Comparison of ENCODE assay signal across 8 cellular contexts in genomic region chr3:140050977-140051957, GRCh38.
A peak's percentile ranks its signal among the peaks of the same experiment; 100 is the strongest.
DNase-seq lines count a peak whose midpoint lies in the region; ATAC-seq and TF ChIP-seq lines count a peak whose summit lies in the region.

No MANE protein-coding gene starts in this region.

- DNase-seq in heart right ventricle (peak in 1 of 2 donors; percentile 13), cardiac septum (ENCODE audit: low spot score) (no peak), OCI-M1 (lab: John Stamatoyannopoulos, UW) (peak; percentile 29), right cardiac atrium (peak in 2 of 3 donors; percentile 18 to 42), foreskin fibroblast (no peak)
- no peak for DNase-seq in activated CD4-positive, alpha-beta T cell treated with anti-CD3 and anti-CD28 coated beads for 48 hours

- WGBS in heart right ventricle, 2 donors: 43 to 47% methylated on average over 12 of the region's 12 CpGs
- WGBS in right cardiac atrium: 56% methylated on average over 12 of the region's 12 CpGs

- no peaks in the 10 kb centered on the region for H3K36me3 ChIP-seq in heart right ventricle

- H3K4me3 ChIP-seq in heart right ventricle (no peak overlapping the region), right cardiac atrium (ENCODE audit: low read length) (no peak overlapping the region), foreskin fibroblast (ENCODE audit: low read depth in 1 of 2, low read length in 2 of 2) (no peak overlapping the region)

- intact Hi-C loops in heart right ventricle (cut with DNase I): loop anchor here in 6 of 10 donors (2.0 to 10.0 kb wide), 5 partner anchors 109 to 616 kb away; partner anchors contain the start of gene CLSTN2 (in 4 of the 6)
- intact Hi-C loops in cardiac septum (cut with DNase I): loop anchor here (5.0 kb wide), 1 partner anchor 114 kb away; the partner anchor contains the start of gene CLSTN2
- intact Hi-C loops in right cardiac atrium (cut with DNase I): no loop called here

- TF ChIP-seq CTCF in heart right ventricle (IDR thresholded peaks at IDR 0.05) (peak; percentile 13 to 64 (median 49)), foreskin fibroblast (IDR thresholded peaks at IDR 0.05; ENCODE audit: low read depth, low read length) (no peak)

- no peak overlapping the region for H3K27ac ChIP-seq in heart right ventricle
- H3K27ac ChIP-seq in right cardiac atrium (ENCODE audit: low read length): no peak overlapping the region

- H3K9me3 ChIP-seq in heart right ventricle (no peaks in the 10 kb centered on the region), right cardiac atrium (ENCODE audit: control insufficient read depth, low read length) (no peaks in the 10 kb centered on the region)

- no peaks in the 10 kb centered on the region for H3K4me1 ChIP-seq in heart right ventricle
- no peaks in the 10 kb centered on the region for H3K4me1 ChIP-seq in right cardiac atrium (ENCODE audit: control insufficient read depth, insufficient read depth, low read length)

- H3K27me3 ChIP-seq in heart right ventricle (no peaks in the 10 kb centered on the region), right cardiac atrium (ENCODE audit: control insufficient read depth, insufficient read depth) (no peaks in the 10 kb centered on the region)

- ATAC-seq in heart right ventricle (peak in 3 of 8 donors; percentile 53 to 65 (median 61)), right cardiac atrium (peak in 1 of 2 donors; percentile 44), GM19351 (IDR thresholded peaks at IDR 0.05; ENCODE audit: unreplicated experiment) (no peak), GM21529 (IDR thresholded peaks at IDR 0.05; ENCODE audit: unreplicated experiment) (no peak)

Comparison
In these comparisons a context has a peak if more than half of its experiments do, and no peak if none do; other contexts are left out.
1. DNase-seq: peak in OCI-M1 (single experiment) and right cardiac atrium (2 of 3); none in cardiac septum (single experiment), activated CD4-positive, alpha-beta T cell treated with anti-CD3 and anti-CD28 coated beads for 48 hours (single experiment) and foreskin fibroblast (0 of 2).
2. intact Hi-C loops: an anchor here in heart right ventricle (2.0 to 10.0 kb wide) and cardiac septum (5.0 kb wide); none called in right cardiac atrium.